Comparison of ENCODE assay signal across 19 cellular contexts in the genomic region with DNA sequence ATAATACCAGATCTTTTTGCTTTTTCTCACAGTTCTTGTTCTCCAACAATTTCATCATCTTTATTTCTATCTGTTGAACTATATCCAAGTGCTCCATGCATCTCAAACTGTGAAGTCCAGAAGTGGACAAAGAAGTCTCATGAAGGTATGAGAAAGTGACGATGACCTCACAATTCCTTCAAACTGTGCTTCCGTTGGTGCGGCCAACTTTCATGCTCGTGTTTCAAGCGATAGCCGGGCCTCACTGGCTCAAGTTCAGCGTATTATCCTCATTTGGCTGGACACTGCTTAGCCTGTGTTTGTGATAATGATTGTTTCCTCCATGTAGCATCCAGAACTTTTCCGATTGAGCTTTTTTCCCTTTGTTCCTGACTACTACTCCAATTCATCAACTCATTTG.
"Had no signal": no experiment of that assay in that cellular context is flagged by ENCODE, and none has a peak within 500 bp of the region (broad histone marks: within the 10 kb centered on the region; RNA-seq: fewer than 3 reads in every experiment).

No MANE protein-coding gene starts in this region.

- ATAC-seq: activated CD8-positive, alpha-beta memory T cell treated with anti-CD3 and anti-CD28 coated beads, Interleukin-2, amount 10 ng/mL, durations not matched to agents 7 days and 5 days; esophagus mucosa; upper lobe of right lung had no signal

- H3K27ac Mint-ChIP-seq: activated CD4-positive, alpha-beta memory T cell treated with anti-CD3 and anti-CD28 coated beads for 36 hours; activated CD8-positive, alpha-beta memory T cell treated with anti-CD3 and anti-CD28 coated beads, Interleukin-2, amount 10 ng/mL, durations not matched to agents 7 days and 5 days; stimulated activated naive CD8-positive, alpha-beta T cell treated with anti-CD3 and anti-CD28 coated beads, Interleukin-15, Interleukin-2, amounts not matched to agents 100 ng/mL and 50 ng/mL, for 24 hours had no signal

- H3K36me3 Mint-ChIP-seq: activated CD4-positive, alpha-beta memory T cell treated with anti-CD3 and anti-CD28 coated beads for 36 hours; activated CD8-positive, alpha-beta memory T cell treated with anti-CD3 and anti-CD28 coated beads, Interleukin-2, amount 10 ng/mL, durations not matched to agents 7 days and 5 days had no signal

- DNase-seq: activated CD4-positive, alpha-beta memory T cell treated with anti-CD3 and anti-CD28 coated beads for 36 hours; activated CD8-positive, alpha-beta memory T cell treated with anti-CD3 and anti-CD28 coated beads, Interleukin-2, amount 10 ng/mL, durations not matched to agents 7 days and 5 days; activated effector memory CD4-positive, alpha-beta T cell treated with Interleukin-2 at 50 U/mL for 16 hours; activated naive CD4-positive, alpha-beta T cell treated with anti-CD3 and anti-CD28 coated beads, Interleukin-2, amount 50 U/mL, for 16 hours; activated T-cell treated with anti-CD3 and anti-CD28 coated beads, Interleukin-2, amount 50 U/mL, for 1 hour; caudate nucleus; colonic mucosa; foreskin fibroblast; glutamatergic neuron; ovary; small intestine; stimulated activated CD4-positive, alpha-beta T cell treated with anti-CD3 and anti-CD28 coated beads, Interleukin-4, amount 100 ng/mL, for 4 hours; stimulated activated CD8-positive, alpha-beta memory T cell treated with anti-CD3 and anti-CD28 coated beads, Interleukin-4, amount 100 ng/mL, for 48 hours; upper lobe of right lung; WERI-Rb-1 had no signal

- H3K4me1 Mint-ChIP-seq: activated CD8-positive, alpha-beta memory T cell treated with anti-CD3 and anti-CD28 coated beads, Interleukin-2, amount 10 ng/mL, durations not matched to agents 7 days and 5 days had no signal

- H3K27me3 ChIP-seq: colonic mucosa, ovary, suprapubic skin, upper lobe of right lung had no signal

- H3K27ac ChIP-seq: colonic mucosa, ovary, suprapubic skin, WERI-Rb-1 had no signal

- H3K9me3 Mint-ChIP-seq: activated CD4-positive, alpha-beta memory T cell treated with anti-CD3 and anti-CD28 coated beads for 36 hours; neural crest cell; stimulated activated naive CD8-positive, alpha-beta T cell treated with anti-CD3 and anti-CD28 coated beads, Interleukin-15, Interleukin-2, amounts not matched to agents 100 ng/mL and 50 ng/mL, for 24 hours had no signal

- H3K4me3 ChIP-seq: colonic mucosa, ovary, suprapubic skin, upper lobe of right lung had no signal

- H3K9me3 ChIP-seq: colonic mucosa, ovary, suprapubic skin, upper lobe of right lung had no signal

- H3K36me3 ChIP-seq: colonic mucosa, ovary, suprapubic skin, upper lobe of right lung, WERI-Rb-1 had no signal

- H3K4me3 Mint-ChIP-seq: activated CD4-positive, alpha-beta memory T cell treated with anti-CD3 and anti-CD28 coated beads for 36 hours; activated CD8-positive, alpha-beta memory T cell treated with anti-CD3 and anti-CD28 coated beads, Interleukin-2, amount 10 ng/mL, durations not matched to agents 7 days and 5 days; neural crest cell; stimulated activated naive CD8-positive, alpha-beta T cell treated with anti-CD3 and anti-CD28 coated beads, Interleukin-15, Interleukin-2, amounts not matched to agents 100 ng/mL and 50 ng/mL, for 24 hours had no signal

- H3K4me1 ChIP-seq: colonic mucosa had no signal
